In the genomic region with DNA sequence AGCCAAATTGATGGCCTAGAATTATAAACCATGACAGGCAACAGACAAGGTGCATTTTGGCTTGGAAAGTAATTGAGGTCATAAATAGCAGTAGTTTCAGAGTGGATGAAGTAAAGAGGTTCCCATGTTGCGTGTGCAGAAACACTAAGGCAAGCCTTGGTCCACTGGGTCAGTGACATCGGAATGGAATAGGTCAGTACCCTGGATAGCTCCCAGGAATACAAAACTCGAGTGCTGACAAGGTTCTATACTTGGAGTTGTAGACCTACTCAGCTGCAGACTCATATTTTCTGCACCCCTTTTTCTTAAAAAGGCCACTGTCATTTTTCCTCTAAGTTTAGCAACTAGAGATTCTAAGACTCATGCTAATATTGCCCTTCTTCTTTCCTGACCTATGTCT, we compare ENCODE assay signal across 22 cellular contexts.
DNase-seq lines count a peak whose midpoint lies in the region; ATAC-seq and TF ChIP-seq lines count a peak whose summit lies in the region.
"Had no signal": no experiment of that assay in that cellular context is flagged by ENCODE, and none has a peak within 500 bp of the region (broad histone marks: within the 10 kb centered on the region; RNA-seq: fewer than 3 reads in every experiment).

No MANE protein-coding gene starts in this region.

- RAD21 ChIA-PET in HCT116 (lab: Charles Lee; ENCODE audit: low non-redundant PET in 1 of 2, low total read pairs in 2 of 2, uncharacterized antibody in 2 of 2, unreplicated experiment in 2 of 2) = no interaction called here

- no peaks in the 10 kb centered on the region; the same call in 1 of the 2 replicates for H4K20me1 ChIP-seq in HCT116 (ENCODE audit: insufficient read depth)
- H4K20me1 ChIP-seq: BLaER1 had no signal

- H3K4me1 ChIP-seq in HCT116 (ENCODE audit: control insufficient read depth in 1 of 2, insufficient read depth in 2 of 2, low read length in 2 of 2) = no peaks in the 10 kb centered on the region
- H3K4me1 ChIP-seq: esophagus squamous epithelium, thyroid gland had no signal

- H3K36me3 ChIP-seq in HCT116 (ENCODE audit: control insufficient read depth in 1 of 2, insufficient read depth in 2 of 2, low read length in 2 of 2) = no peaks in the 10 kb centered on the region
- H3K36me3 ChIP-seq: BLaER1, esophagus squamous epithelium, neutrophil, thyroid gland had no signal

- no peaks in the 10 kb centered on the region for H3K9me2 ChIP-seq in HCT116 (ENCODE audit: insufficient read depth)

- no peak for TF ChIP-seq POLR2A in HCT116 (IDR thresholded peaks at IDR 0.05; ENCODE audit: borderline replicate concordance, extremely low read depth, insufficient read depth, insufficient read length)

- intact Hi-C loops in HCT116 (cut with micrococcal nuclease) = no loop called here

- DNase-seq in HCT116 (ENCODE audit: low read depth, low spot score) (no peak), epithelial cell of esophagus (ENCODE audit: low read depth) (peak; percentile 16), myocyte (ENCODE audit: low read depth) (peak; percentile 57), retina (no peak), NCI-H510A (lab: John Stamatoyannopoulos, UW) (no peak)
- DNase-seq: activated CD4-positive, alpha-beta T cell treated with anti-CD3 and anti-CD28 coated beads for 4 hours; activated naive CD4-positive, alpha-beta T cell; dorsolateral prefrontal cortex; esophagus squamous epithelium; head of caudate nucleus; islet precursor cell; midbrain; NCI-H1436 treated with DMSO at 0.1 percent for 48 hours; stimulated activated CD4-positive, alpha-beta T cell treated with anti-CD3 and anti-CD28 coated beads, Interleukin-15, amount 100 ng/mL, for 24 hours; stimulated activated naive B cell treated with anti-CD40 and anti-IgM and Interleukin-4, amounts not matched to agents 10 μg/mL and 1 μg/mL and 100 μg/mL, for 72 hours; T-helper 9 cell; thyroid gland had no signal

- H3K4me2 ChIP-seq in HCT116 (ENCODE audit: low read length) = no peak overlapping the region
- H3K4me2 ChIP-seq: BLaER1, KMS-11 had no signal

- POLR2A ChIA-PET in HCT116 (lab: Charles Lee) = no interaction called here

- TF ChIP-seq CTCF in HCT116 (IDR thresholded peaks at IDR 0.05 in 2 of 3, conservative IDR thresholded peaks at IDR 0.05 in 1 of 3; ENCODE audit: borderline replicate concordance in 1 of 3, insufficient read depth in 1 of 3, low read depth in 2 of 3, low read length in 2 of 3) = no peak
- no peak for TF ChIP-seq CTCF in epithelial cell of esophagus (IDR thresholded peaks at IDR 0.05; ENCODE audit: insufficient read depth, low read depth, low read length, missing control alignments)

- H3K27me3 ChIP-seq in HCT116 (ENCODE audit: insufficient read depth, low read length) = peaks cover 56% of the 10 kb centered on the region
- H3K27me3 ChIP-seq: BLaER1, dorsolateral prefrontal cortex, esophagus squamous epithelium, thyroid gland had no signal

- BruUV-seq in HCT116 (replicated peaks; lab: Mats Ljungman, UMichigan) = no TSS peak

- H2AFZ ChIP-seq in HCT116 (ENCODE audit: low read depth, low read length, poor library complexity, severe bottlenecking) = no peak overlapping the region

- TF ChIP-seq RAD21 in HCT116 (IDR thresholded peaks at IDR 0.05; ENCODE audit: low read depth) = no peak

- no peak overlapping the region for H3K9ac ChIP-seq in HCT116 (ENCODE audit: low read length)
- H3K9ac ChIP-seq: BLaER1, KMS-11 had no signal

- CTCF ChIA-PET in HCT116 (lab: Charles Lee) = no interaction called here

- no peaks in the 10 kb centered on the region for H3K9me3 ChIP-seq in HCT116 (ENCODE audit: control insufficient read depth in 1 of 2, insufficient read depth in 1 of 2, low read depth in 1 of 2, low read length in 2 of 2)
- H3K9me3 ChIP-seq: BLaER1, esophagus squamous epithelium, neutrophil, thyroid gland had no signal

- ATAC-seq in HCT116 (no peak), HG03159 (IDR thresholded peaks at IDR 0.05; ENCODE audit: unreplicated experiment) (no peak)
- ATAC-seq: stimulated activated naive B cell treated with anti-CD40 and anti-IgM and Interleukin-4, amounts not matched to agents 10 μg/mL and 1 μg/mL and 100 μg/mL, for 72 hours had no signal

- H3K4me3 ChIP-seq in HCT116 (replicated peaks in 1 of 2; ENCODE audit: low read depth in 1 of 2, low read length in 2 of 2) (no peak overlapping the region), epithelial cell of esophagus (ENCODE audit: low read length) (no peak overlapping the region)
- H3K4me3 ChIP-seq: BLaER1, dorsolateral prefrontal cortex, esophagus squamous epithelium, thyroid gland had no signal

- no peak overlapping the region for H3K27ac ChIP-seq in HCT116 (ENCODE audit: low read depth, low read length)
- H3K27ac ChIP-seq: BLaER1, dorsolateral prefrontal cortex, esophagus squamous epithelium, KMS-11, neutrophil, thyroid gland had no signal

- H3K79me2 ChIP-seq in HCT116 (ENCODE audit: insufficient read depth, low read length) = no peaks in the 10 kb centered on the region

TF ChIP-seq in HCT116, 20 proteins besides CTCF, POLR2A, EP300 and RAD21:
- TF ChIP-seq, protein P1, sequence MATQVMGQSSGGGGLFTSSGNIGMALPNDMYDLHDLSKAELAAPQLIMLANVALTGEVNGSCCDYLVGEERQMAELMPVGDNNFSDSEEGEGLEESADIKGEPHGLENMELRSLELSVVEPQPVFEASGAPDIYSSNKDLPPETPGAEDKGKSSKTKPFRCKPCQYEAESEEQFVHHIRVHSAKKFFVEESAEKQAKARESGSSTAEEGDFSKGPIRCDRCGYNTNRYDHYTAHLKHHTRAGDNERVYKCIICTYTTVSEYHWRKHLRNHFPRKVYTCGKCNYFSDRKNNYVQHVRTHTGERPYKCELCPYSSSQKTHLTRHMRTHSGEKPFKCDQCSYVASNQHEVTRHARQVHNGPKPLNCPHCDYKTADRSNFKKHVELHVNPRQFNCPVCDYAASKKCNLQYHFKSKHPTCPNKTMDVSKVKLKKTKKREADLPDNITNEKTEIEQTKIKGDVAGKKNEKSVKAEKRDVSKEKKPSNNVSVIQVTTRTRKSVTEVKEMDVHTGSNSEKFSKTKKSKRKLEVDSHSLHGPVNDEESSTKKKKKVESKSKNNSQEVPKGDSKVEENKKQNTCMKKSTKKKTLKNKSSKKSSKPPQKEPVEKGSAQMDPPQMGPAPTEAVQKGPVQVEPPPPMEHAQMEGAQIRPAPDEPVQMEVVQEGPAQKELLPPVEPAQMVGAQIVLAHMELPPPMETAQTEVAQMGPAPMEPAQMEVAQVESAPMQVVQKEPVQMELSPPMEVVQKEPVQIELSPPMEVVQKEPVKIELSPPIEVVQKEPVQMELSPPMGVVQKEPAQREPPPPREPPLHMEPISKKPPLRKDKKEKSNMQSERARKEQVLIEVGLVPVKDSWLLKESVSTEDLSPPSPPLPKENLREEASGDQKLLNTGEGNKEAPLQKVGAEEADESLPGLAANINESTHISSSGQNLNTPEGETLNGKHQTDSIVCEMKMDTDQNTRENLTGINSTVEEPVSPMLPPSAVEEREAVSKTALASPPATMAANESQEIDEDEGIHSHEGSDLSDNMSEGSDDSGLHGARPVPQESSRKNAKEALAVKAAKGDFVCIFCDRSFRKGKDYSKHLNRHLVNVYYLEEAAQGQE (IDR thresholded peaks at IDR 0.05; ENCODE audit: low read depth) = peak; percentile 64
- no peak for TF ChIP-seq ELF1 (IDR thresholded peaks at IDR 0.05; ENCODE audit: borderline replicate concordance, low read depth)
TF ChIP-seq in HCT116: peak in this region for 1.

TF ChIP-seq in PFSK-1, 5 proteins besides CTCF, POLR2A, EP300 and RAD21:
- no peak for TF ChIP-seq SIN3A (IDR thresholded peaks at IDR 0.05; ENCODE audit: borderline replicate concordance, insufficient read depth, low read length)
- TF ChIP-seq, protein P1 (IDR thresholded peaks at IDR 0.05; ENCODE audit: insufficient read depth in 1 of 2, low read depth in 2 of 2, low read length in 2 of 2) = peak; percentile 79 to 95

Comparison
In these comparisons a context has a peak if more than half of its experiments do, and no peak if none do; other contexts are left out.
1. DNase-seq: peak in epithelial cell of esophagus (single experiment) and myocyte (single experiment); none in HCT116 (single experiment), retina (single experiment) and NCI-H510A (single experiment).